ENCODE assay signal across 1 cellular context in the genomic region with DNA sequence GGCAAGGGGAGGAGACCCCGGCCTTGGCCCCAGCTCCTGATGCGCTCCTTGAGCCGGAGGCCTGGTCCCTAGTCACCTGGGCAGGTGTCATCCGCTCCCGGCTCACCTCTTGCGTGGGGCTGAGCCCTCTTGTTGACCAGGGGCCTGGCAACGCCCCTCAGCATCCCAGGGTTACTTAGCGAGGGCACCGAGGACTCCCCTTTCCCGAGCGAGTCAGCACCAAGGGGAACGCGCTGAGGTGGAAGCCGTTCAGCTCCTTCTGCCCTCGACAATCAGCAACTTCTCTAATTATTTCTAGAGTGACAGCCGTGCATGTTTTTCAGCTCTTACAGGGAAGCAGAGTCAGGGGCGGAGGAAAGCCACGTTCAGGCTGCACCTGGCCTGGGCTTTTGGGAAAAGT.
TF ChIP-seq lines count a peak whose summit lies in the region.

No MANE protein-coding gene starts in this region.

TF ChIP-seq in HepG2, 621 proteins besides CTCF, POLR2A, EP300 and RAD21 (continued from another document):
- TF ChIP-seq PLSCR1 (CRISPR knock-in tag; IDR thresholded peaks at IDR 0.05; ENCODE audit: borderline replicate concordance), result no peak
- TF ChIP-seq, protein P1, sequence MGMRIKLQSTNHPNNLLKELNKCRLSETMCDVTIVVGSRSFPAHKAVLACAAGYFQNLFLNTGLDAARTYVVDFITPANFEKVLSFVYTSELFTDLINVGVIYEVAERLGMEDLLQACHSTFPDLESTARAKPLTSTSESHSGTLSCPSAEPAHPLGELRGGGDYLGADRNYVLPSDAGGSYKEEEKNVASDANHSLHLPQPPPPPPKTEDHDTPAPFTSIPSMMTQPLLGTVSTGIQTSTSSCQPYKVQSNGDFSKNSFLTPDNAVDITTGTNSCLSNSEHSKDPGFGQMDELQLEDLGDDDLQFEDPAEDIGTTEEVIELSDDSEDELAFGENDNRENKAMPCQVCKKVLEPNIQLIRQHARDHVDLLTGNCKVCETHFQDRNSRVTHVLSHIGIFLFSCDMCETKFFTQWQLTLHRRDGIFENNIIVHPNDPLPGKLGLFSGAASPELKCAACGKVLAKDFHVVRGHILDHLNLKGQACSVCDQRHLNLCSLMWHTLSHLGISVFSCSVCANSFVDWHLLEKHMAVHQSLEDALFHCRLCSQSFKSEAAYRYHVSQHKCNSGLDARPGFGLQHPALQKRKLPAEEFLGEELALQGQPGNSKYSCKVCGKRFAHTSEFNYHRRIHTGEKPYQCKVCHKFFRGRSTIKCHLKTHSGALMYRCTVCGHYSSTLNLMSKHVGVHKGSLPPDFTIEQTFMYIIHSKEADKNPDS (CRISPR knock-in tag; IDR thresholded peaks at IDR 0.05), result no peak
